In the genomic region with DNA sequence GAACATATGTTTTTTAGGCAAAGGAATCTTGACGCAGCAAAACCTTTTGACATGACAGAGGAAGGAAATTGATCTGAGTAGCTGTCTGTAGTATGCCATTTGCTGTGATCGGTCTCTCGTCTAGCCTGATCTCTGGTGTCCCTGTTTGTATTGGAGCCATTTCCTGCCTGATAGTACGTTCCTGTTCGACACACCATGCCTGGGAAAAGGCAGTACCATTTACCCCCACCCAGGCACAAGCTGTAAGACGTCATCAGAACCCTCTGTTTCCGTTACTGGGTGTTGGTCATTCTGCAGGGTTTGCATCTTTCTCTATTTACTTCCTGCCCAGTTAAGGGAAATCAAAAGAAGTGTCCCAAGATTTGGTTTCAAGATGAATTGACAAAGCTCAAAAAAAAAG, we compare ENCODE assay signal across 1 cellular context.
TF ChIP-seq lines count a peak whose summit lies in the region.

No MANE protein-coding gene starts in this region.

TF ChIP-seq in K562, 482 proteins besides CTCF, POLR2A, EP300 and RAD21 (continued from another document and continues in another):
- TF ChIP-seq, protein P1, sequence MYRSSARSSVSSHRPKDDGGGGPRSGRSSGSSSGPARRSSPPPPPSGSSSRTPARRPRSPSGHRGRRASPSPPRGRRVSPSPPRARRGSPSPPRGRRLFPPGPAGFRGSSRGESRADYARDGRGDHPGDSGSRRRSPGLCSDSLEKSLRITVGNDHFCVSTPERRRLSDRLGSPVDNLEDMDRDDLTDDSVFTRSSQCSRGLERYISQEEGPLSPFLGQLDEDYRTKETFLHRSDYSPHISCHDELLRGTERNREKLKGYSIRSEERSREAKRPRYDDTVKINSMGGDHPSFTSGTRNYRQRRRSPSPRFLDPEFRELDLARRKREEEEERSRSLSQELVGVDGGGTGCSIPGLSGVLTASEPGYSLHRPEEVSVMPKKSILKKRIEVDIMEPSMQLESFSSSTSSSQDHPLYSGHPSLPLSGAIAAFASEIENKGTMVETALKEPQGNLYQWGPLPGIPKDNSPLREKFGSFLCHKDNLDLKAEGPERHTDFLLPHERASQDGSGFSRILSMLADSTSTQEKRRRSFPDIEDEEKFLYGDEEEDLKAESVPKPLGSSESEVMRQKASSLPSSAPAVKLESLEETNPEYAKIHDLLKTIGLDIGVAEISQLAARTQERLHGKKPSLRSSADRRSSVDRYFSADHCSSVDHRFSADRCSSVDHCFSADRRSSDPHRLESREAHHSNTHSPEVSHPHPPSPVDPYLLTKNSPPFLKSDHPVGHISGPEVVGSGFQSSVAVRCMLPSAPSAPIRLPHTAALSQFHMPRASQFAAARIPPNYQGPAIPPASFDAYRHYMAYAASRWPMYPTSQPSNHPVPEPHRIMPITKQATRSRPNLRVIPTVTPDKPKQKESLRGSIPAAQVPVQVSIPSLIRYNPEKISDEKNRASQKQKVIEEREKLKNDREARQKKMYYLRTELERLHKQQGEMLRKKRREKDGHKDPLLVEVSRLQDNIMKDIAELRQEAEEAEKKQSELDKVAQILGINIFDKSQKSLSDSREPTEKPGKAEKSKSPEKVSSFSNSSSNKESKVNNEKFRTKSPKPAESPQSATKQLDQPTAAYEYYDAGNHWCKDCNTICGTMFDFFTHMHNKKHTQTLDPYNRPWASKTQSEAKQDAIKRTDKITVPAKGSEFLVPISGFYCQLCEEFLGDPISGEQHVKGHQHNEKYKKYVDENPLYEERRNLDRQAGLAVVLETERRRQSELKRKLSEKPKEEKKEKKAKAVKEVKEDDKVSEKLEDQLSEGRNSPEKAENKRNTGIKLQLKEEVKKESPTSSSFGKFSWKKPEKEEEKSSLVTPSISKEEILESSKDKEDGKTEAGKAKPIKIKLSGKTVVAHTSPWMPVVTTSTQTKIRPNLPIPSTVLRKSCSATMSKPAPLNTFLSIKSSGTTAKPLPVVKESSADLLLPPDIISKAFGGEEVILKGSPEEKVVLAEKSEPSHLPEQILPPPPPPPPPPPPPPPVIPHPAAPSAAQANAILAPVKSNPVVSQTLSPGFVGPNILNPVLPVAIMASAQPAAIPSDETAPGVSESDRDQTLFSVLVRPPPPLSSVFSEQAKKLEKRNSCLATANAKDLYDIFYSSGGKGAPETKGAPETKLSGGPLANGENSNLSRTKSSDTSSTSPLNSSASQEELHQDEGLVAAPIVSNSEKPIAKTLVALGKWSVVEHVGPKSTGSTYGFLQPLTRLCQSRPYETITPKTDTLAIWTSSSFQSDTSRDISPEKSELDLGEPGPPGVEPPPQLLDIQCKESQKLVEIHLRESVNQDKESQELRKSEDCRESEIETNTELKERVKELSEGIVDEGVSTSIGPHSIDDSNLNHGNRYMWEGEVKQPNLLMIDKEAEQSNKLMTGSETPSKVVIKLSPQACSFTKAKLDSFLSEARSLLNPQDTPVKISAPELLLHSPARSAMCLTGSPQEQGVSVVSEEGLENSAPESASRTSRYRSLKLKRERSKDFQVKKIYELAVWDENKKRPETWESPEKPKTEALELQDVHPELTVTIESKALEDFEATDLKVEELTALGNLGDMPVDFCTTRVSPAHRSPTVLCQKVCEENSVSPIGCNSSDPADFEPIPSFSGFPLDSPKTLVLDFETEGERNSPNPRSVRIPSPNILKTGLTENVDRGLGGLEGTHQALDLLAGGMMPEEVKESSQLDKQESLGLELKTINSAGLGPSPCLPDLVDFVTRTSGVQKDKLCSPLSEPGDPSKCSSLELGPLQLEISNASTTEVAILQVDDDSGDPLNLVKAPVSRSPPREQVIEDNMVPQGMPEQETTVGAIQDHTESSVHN (IDR thresholded peaks at IDR 0.05; ENCODE audit: borderline replicate concordance in 1 of 2, low read depth in 1 of 2), result no peak
- TF ChIP-seq L3MBTL2 (IDR thresholded peaks at IDR 0.05), result peak; percentile 27; the same call in 1 of the 2 replicates
- TF ChIP-seq ZNF224 (CRISPR knock-in tag; IDR thresholded peaks at IDR 0.05), result no peak
- TF ChIP-seq, protein P2, sequence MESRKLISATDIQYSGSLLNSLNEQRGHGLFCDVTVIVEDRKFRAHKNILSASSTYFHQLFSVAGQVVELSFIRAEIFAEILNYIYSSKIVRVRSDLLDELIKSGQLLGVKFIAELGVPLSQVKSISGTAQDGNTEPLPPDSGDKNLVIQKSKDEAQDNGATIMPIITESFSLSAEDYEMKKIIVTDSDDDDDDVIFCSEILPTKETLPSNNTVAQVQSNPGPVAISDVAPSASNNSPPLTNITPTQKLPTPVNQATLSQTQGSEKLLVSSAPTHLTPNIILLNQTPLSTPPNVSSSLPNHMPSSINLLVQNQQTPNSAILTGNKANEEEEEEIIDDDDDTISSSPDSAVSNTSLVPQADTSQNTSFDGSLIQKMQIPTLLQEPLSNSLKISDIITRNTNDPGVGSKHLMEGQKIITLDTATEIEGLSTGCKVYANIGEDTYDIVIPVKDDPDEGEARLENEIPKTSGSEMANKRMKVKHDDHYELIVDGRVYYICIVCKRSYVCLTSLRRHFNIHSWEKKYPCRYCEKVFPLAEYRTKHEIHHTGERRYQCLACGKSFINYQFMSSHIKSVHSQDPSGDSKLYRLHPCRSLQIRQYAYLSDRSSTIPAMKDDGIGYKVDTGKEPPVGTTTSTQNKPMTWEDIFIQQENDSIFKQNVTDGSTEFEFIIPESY (CRISPR knock-in tag; IDR thresholded peaks at IDR 0.05), result no peak
- TF ChIP-seq, protein P3, sequence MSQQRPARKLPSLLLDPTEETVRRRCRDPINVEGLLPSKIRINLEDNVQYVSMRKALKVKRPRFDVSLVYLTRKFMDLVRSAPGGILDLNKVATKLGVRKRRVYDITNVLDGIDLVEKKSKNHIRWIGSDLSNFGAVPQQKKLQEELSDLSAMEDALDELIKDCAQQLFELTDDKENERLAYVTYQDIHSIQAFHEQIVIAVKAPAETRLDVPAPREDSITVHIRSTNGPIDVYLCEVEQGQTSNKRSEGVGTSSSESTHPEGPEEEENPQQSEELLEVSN (IDR thresholded peaks at IDR 0.05; ENCODE audit: borderline replicate concordance in 1 of 2, extremely low read depth in 1 of 2, insufficient read depth in 1 of 2, insufficient read length in 1 of 2, low read depth in 1 of 2, low read length in 1 of 2, poor library complexity in 1 of 2, severe bottlenecking in 1 of 2), result no peak
- TF ChIP-seq, protein P4, sequence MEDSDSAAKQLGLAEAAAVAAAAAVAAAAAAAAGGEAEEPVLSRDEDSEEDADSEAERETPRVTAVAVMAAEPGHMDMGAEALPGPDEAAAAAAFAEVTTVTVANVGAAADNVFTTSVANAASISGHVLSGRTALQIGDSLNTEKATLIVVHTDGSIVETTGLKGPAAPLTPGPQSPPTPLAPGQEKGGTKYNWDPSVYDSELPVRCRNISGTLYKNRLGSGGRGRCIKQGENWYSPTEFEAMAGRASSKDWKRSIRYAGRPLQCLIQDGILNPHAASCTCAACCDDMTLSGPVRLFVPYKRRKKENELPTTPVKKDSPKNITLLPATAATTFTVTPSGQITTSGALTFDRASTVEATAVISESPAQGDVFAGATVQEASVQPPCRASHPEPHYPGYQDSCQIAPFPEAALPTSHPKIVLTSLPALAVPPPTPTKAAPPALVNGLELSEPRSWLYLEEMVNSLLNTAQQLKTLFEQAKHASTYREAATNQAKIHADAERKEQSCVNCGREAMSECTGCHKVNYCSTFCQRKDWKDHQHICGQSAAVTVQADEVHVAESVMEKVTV (CRISPR knock-in tag; IDR thresholded peaks at IDR 0.05), result no peak
- no peak for TF ChIP-seq SP1 (CRISPR knock-in tag; IDR thresholded peaks at IDR 0.05)
- TF ChIP-seq, protein P5, sequence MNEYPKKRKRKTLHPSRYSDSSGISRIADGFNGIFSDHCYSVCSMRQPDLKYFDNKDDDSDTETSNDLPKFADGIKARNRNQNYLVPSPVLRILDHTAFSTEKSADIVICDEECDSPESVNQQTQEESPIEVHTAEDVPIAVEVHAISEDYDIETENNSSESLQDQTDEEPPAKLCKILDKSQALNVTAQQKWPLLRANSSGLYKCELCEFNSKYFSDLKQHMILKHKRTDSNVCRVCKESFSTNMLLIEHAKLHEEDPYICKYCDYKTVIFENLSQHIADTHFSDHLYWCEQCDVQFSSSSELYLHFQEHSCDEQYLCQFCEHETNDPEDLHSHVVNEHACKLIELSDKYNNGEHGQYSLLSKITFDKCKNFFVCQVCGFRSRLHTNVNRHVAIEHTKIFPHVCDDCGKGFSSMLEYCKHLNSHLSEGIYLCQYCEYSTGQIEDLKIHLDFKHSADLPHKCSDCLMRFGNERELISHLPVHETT (CRISPR knock-in tag; conservative IDR thresholded peaks at IDR 0.05 in 1 of 2, IDR thresholded peaks at IDR 0.05 in 1 of 2), result 0 out of 4 replicates have a peak, but pooled peaks of 1 of the 2 experiments have one; percentile 13
- TF ChIP-seq, protein P6, sequence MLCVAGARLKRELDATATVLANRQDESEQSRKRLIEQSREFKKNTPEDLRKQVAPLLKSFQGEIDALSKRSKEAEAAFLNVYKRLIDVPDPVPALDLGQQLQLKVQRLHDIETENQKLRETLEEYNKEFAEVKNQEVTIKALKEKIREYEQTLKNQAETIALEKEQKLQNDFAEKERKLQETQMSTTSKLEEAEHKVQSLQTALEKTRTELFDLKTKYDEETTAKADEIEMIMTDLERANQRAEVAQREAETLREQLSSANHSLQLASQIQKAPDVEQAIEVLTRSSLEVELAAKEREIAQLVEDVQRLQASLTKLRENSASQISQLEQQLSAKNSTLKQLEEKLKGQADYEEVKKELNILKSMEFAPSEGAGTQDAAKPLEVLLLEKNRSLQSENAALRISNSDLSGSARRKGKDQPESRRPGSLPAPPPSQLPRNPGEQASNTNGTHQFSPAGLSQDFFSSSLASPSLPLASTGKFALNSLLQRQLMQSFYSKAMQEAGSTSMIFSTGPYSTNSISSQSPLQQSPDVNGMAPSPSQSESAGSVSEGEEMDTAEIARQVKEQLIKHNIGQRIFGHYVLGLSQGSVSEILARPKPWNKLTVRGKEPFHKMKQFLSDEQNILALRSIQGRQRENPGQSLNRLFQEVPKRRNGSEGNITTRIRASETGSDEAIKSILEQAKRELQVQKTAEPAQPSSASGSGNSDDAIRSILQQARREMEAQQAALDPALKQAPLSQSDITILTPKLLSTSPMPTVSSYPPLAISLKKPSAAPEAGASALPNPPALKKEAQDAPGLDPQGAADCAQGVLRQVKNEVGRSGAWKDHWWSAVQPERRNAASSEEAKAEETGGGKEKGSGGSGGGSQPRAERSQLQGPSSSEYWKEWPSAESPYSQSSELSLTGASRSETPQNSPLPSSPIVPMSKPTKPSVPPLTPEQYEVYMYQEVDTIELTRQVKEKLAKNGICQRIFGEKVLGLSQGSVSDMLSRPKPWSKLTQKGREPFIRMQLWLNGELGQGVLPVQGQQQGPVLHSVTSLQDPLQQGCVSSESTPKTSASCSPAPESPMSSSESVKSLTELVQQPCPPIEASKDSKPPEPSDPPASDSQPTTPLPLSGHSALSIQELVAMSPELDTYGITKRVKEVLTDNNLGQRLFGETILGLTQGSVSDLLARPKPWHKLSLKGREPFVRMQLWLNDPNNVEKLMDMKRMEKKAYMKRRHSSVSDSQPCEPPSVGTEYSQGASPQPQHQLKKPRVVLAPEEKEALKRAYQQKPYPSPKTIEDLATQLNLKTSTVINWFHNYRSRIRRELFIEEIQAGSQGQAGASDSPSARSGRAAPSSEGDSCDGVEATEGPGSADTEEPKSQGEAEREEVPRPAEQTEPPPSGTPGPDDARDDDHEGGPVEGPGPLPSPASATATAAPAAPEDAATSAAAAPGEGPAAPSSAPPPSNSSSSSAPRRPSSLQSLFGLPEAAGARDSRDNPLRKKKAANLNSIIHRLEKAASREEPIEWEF (CRISPR knock-in tag; IDR thresholded peaks at IDR 0.05), result no peak
- no peak for TF ChIP-seq HMG20B (CRISPR knock-in tag; IDR thresholded peaks at IDR 0.05)
- 0 out of 2 replicates have a peak, but pooled peaks have one; percentile 16 for TF ChIP-seq CTBP1 (IDR thresholded peaks at IDR 0.05; ENCODE audit: borderline replicate concordance)
- no peak for TF ChIP-seq PRMT5 (CRISPR knock-in tag; IDR thresholded peaks at IDR 0.05)
- TF ChIP-seq, protein P7, sequence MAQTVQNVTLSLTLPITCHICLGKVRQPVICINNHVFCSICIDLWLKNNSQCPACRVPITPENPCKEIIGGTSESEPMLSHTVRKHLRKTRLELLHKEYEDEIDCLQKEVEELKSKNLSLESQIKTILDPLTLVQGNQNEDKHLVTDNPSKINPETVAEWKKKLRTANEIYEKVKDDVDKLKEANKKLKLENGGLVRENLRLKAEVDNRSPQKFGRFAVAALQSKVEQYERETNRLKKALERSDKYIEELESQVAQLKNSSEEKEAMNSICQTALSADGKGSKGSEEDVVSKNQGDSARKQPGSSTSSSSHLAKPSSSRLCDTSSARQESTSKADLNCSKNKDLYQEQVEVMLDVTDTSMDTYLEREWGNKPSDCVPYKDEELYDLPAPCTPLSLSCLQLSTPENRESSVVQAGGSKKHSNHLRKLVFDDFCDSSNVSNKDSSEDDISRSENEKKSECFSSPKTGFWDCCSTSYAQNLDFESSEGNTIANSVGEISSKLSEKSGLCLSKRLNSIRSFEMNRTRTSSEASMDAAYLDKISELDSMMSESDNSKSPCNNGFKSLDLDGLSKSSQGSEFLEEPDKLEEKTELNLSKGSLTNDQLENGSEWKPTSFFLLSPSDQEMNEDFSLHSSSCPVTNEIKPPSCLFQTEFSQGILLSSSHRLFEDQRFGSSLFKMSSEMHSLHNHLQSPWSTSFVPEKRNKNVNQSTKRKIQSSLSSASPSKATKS (CRISPR knock-in tag; IDR thresholded peaks at IDR 0.05), result no peak
- no peak for TF ChIP-seq ETS2 (tag; IDR thresholded peaks at IDR 0.05; ENCODE audit: borderline replicate concordance, poor library complexity, severe bottlenecking)
- TF ChIP-seq, protein P8, sequence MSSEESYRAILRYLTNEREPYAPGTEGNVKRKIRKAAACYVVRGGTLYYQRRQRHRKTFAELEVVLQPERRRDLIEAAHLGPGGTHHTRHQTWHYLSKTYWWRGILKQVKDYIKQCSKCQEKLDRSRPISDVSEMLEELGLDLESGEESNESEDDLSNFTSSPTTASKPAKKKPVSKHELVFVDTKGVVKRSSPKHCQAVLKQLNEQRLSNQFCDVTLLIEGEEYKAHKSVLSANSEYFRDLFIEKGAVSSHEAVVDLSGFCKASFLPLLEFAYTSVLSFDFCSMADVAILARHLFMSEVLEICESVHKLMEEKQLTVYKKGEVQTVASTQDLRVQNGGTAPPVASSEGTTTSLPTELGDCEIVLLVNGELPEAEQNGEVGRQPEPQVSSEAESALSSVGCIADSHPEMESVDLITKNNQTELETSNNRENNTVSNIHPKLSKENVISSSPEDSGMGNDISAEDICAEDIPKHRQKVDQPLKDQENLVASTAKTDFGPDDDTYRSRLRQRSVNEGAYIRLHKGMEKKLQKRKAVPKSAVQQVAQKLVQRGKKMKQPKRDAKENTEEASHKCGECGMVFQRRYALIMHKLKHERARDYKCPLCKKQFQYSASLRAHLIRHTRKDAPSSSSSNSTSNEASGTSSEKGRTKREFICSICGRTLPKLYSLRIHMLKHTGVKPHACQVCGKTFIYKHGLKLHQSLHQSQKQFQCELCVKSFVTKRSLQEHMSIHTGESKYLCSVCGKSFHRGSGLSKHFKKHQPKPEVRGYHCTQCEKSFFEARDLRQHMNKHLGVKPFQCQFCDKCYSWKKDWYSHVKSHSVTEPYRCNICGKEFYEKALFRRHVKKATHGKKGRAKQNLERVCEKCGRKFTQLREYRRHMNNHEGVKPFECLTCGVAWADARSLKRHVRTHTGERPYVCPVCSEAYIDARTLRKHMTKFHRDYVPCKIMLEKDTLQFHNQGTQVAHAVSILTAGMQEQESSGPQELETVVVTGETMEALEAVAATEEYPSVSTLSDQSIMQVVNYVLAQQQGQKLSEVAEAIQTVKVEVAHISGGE (CRISPR knock-in tag; IDR thresholded peaks at IDR 0.05), result no peak
- TF ChIP-seq TARDBP (IDR thresholded peaks at IDR 0.05), result no peak
- TF ChIP-seq CREB1 (IDR thresholded peaks at IDR 0.05), result 0 out of 2 replicates have a peak, but pooled peaks have one; percentile 24
- TF ChIP-seq CREB1 (CRISPR knock-in tag; IDR thresholded peaks at IDR 0.05), result no peak
- TF ChIP-seq TRIM24 (IDR thresholded peaks at IDR 0.05), result no peak
- no peak for TF ChIP-seq ZNF146 (CRISPR knock-in tag; IDR thresholded peaks at IDR 0.05; ENCODE audit: unreplicated experiment)
- no peak for TF ChIP-seq KLF13 (tag; IDR thresholded peaks at IDR 0.05; ENCODE audit: borderline replicate concordance, low read depth)
- no peak for TF ChIP-seq ASH1L (IDR thresholded peaks at IDR 0.05; ENCODE audit: borderline replicate concordance, low read depth, partially characterized antibody)
- no peak for TF ChIP-seq NFATC3 (IDR thresholded peaks at IDR 0.05)
- no peak for TF ChIP-seq GATAD2A (IDR thresholded peaks at IDR 0.05)
